ENCODE assay signal across 1 cellular context in genomic region chr7:27745064-27745583, GRCh38.
TF ChIP-seq lines count a peak whose summit lies in the region.

No MANE protein-coding gene starts in this region.

TF ChIP-seq in HepG2, 621 proteins besides CTCF, POLR2A, EP300 and RAD21 (continued from another document and continues in another):
- no peak for TF ChIP-seq ZNF646 (CRISPR knock-in tag; IDR thresholded peaks at IDR 0.05)
- TF ChIP-seq SMAD1 (CRISPR knock-in tag; IDR thresholded peaks at IDR 0.05; ENCODE audit: borderline replicate concordance, low read depth) = no peak
- TF ChIP-seq THAP11 (CRISPR knock-in tag; IDR thresholded peaks at IDR 0.05) = no peak
- TF ChIP-seq HOXA7 (CRISPR knock-in tag; IDR thresholded peaks at IDR 0.05) = no peak
- TF ChIP-seq BHLHE40 (IDR thresholded peaks at IDR 0.05; ENCODE audit: low read length) = peak; percentile 94
- no peak for TF ChIP-seq ZNF709 (CRISPR knock-in tag; IDR thresholded peaks at IDR 0.05)
- no peak for TF ChIP-seq ZNF33A (CRISPR knock-in tag; IDR thresholded peaks at IDR 0.05; ENCODE audit: borderline replicate concordance)
- TF ChIP-seq FOXJ3 (CRISPR knock-in tag; IDR thresholded peaks at IDR 0.05; ENCODE audit: borderline replicate concordance) = no peak
- TF ChIP-seq ERF (CRISPR knock-in tag; IDR thresholded peaks at IDR 0.05) = peak; percentile 70; the same call in 1 of the 2 replicates
- TF ChIP-seq, protein P1, sequence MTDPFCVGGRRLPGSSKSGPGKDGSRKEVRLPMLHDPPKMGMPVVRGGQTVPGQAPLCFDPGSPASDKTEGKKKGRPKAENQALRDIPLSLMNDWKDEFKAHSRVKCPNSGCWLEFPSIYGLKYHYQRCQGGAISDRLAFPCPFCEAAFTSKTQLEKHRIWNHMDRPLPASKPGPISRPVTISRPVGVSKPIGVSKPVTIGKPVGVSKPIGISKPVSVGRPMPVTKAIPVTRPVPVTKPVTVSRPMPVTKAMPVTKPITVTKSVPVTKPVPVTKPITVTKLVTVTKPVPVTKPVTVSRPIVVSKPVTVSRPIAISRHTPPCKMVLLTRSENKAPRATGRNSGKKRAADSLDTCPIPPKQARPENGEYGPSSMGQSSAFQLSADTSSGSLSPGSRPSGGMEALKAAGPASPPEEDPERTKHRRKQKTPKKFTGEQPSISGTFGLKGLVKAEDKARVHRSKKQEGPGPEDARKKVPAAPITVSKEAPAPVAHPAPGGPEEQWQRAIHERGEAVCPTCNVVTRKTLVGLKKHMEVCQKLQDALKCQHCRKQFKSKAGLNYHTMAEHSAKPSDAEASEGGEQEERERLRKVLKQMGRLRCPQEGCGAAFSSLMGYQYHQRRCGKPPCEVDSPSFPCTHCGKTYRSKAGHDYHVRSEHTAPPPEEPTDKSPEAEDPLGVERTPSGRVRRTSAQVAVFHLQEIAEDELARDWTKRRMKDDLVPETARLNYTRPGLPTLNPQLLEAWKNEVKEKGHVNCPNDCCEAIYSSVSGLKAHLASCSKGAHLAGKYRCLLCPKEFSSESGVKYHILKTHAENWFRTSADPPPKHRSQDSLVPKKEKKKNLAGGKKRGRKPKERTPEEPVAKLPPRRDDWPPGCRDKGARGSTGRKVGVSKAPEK (CRISPR knock-in tag; IDR thresholded peaks at IDR 0.05; ENCODE audit: borderline replicate concordance) = no peak
- TF ChIP-seq FOXO4 (CRISPR knock-in tag; conservative IDR thresholded peaks at IDR 0.05) = no peak
- no peak for TF ChIP-seq KDM6A (CRISPR knock-in tag; IDR thresholded peaks at IDR 0.05; ENCODE audit: low read depth)
- TF ChIP-seq, protein P2, sequence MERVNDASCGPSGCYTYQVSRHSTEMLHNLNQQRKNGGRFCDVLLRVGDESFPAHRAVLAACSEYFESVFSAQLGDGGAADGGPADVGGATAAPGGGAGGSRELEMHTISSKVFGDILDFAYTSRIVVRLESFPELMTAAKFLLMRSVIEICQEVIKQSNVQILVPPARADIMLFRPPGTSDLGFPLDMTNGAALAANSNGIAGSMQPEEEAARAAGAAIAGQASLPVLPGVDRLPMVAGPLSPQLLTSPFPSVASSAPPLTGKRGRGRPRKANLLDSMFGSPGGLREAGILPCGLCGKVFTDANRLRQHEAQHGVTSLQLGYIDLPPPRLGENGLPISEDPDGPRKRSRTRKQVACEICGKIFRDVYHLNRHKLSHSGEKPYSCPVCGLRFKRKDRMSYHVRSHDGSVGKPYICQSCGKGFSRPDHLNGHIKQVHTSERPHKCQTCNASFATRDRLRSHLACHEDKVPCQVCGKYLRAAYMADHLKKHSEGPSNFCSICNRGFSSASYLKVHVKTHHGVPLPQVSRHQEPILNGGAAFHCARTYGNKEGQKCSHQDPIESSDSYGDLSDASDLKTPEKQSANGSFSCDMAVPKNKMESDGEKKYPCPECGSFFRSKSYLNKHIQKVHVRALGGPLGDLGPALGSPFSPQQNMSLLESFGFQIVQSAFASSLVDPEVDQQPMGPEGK (CRISPR knock-in tag; IDR thresholded peaks at IDR 0.05) = no peak; the same call in 1 of the 2 replicates
- TF ChIP-seq CREM (IDR thresholded peaks at IDR 0.05) = no peak
- no peak for TF ChIP-seq CREM (CRISPR knock-in tag; IDR thresholded peaks at IDR 0.05)
- TF ChIP-seq MAFK (conservative IDR thresholded peaks at IDR 0.05 in 1 of 2, IDR thresholded peaks at IDR 0.05 in 1 of 2; ENCODE audit: low read length in 2 of 2) = peak; percentile 17 to 57; a peak in 1 of 4 replicates
- no peak for TF ChIP-seq TBX2 (CRISPR knock-in tag; IDR thresholded peaks at IDR 0.05; ENCODE audit: borderline replicate concordance)
- TF ChIP-seq PCBP2 (optimal IDR thresholded peaks at IDR 0.05; ENCODE audit: low read depth, low read length, poor library complexity, severe bottlenecking) = no peak
- TF ChIP-seq KMT2A (CRISPR knock-in tag; IDR thresholded peaks at IDR 0.05) = peak; percentile 53; the same call in 1 of the 2 replicates
- TF ChIP-seq KLF6 (CRISPR knock-in tag; IDR thresholded peaks at IDR 0.05) = no peak
- peak; percentile 48; the same call in 1 of the 2 replicates for TF ChIP-seq FOXA3 (CRISPR knock-in tag; IDR thresholded peaks at IDR 0.05)
- TF ChIP-seq, protein P3, sequence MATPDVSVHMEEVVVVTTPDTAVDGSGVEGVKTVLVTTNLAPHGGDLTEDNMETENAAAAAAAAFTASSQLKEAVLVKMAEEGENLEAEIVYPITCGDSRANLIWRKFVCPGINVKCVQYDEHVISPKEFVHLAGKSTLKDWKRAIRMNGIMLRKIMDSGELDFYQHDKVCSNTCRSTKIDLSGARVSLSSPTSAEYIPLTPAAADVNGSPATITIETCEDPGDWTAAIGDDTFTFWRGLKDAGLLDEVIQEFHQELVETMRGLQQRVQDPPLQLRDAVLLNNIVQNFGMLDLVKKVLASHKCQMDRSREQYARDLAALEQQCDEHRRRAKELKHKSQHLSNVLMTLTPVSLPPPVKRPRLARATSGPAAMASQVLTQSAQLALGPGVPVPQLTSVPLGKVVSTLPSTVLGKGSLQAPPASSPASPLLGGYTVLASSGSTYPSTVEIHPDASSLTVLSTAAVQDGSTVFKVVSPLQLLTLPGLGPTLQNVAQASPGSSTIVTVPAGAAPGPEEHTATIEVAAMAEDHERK (CRISPR knock-in tag; IDR thresholded peaks at IDR 0.05; ENCODE audit: low read depth) = no peak
- no peak for TF ChIP-seq ZMAT5 (CRISPR knock-in tag; IDR thresholded peaks at IDR 0.05; ENCODE audit: borderline replicate concordance, low read depth)
- TF ChIP-seq ZNF12 (CRISPR knock-in tag; IDR thresholded peaks at IDR 0.05) = no peak
- no peak for TF ChIP-seq MTA1 (CRISPR knock-in tag; IDR thresholded peaks at IDR 0.05; ENCODE audit: borderline replicate concordance)
- no peak for TF ChIP-seq ZFP82 (CRISPR knock-in tag; IDR thresholded peaks at IDR 0.05; ENCODE audit: borderline replicate concordance)
- TF ChIP-seq MLXIP (CRISPR knock-in tag; IDR thresholded peaks at IDR 0.05; ENCODE audit: borderline replicate concordance) = no peak
- TF ChIP-seq MTF2 (CRISPR knock-in tag; IDR thresholded peaks at IDR 0.05; ENCODE audit: borderline replicate concordance) = no peak
- TF ChIP-seq SMYD3 (CRISPR knock-in tag; IDR thresholded peaks at IDR 0.05) = no peak
- no peak for TF ChIP-seq ATF6 (CRISPR knock-in tag; conservative IDR thresholded peaks at IDR 0.05)
- TF ChIP-seq RFX3 (CRISPR knock-in tag; IDR thresholded peaks at IDR 0.05) = no peak
- no peak for TF ChIP-seq HOXA5 (CRISPR knock-in tag; IDR thresholded peaks at IDR 0.05)
- no peak for TF ChIP-seq ZNF317 (CRISPR knock-in tag; IDR thresholded peaks at IDR 0.05)
- no peak for TF ChIP-seq RARG (CRISPR knock-in tag; IDR thresholded peaks at IDR 0.05; ENCODE audit: low read depth)
- TF ChIP-seq MAF1 (CRISPR knock-in tag; IDR thresholded peaks at IDR 0.05; ENCODE audit: borderline replicate concordance) = no peak
- peak; percentile 95 for TF ChIP-seq NFE2L2 (IDR thresholded peaks at IDR 0.05; ENCODE audit: low read length)
